Comparison of ENCODE assay signal across 23 cellular contexts in genomic region chr7:150719960-150720891, GRCh38. TPM values are rescaled to one million over a fixed set of nuclear protein-coding genes. Genes with fewer than 3 reads are reported as not detected.
DNase-seq lines count a peak whose midpoint lies in the region; ATAC-seq and TF ChIP-seq lines count a peak whose summit lies in the region.
"Had no signal": no experiment of that assay in that cellular context is flagged by ENCODE, and none has a peak within 500 bp of the region (broad histone marks: within the 10 kb centered on the region; RNA-seq: fewer than 3 reads in every experiment).

No MANE protein-coding gene starts in this region.

- H3K4me1 ChIP-seq in DND-41 (ENCODE audit: insufficient read depth, low read length) (peaks cover 58% of the 10 kb centered on the region), osteoblast (ENCODE audit: insufficient read depth, low read length) (no peaks in the 10 kb centered on the region)
- H3K4me1 ChIP-seq: suprapubic skin, vagina had no signal

- H3K9ac ChIP-seq in DND-41 (ENCODE audit: low read depth, low read length) = no peak overlapping the region

- no peak for DNase-seq in activated T-cell treated with anti-CD3 and anti-CD28 coated beads, Interleukin-2, amount 50 U/mL, for 24 hours
- DNase-seq in activated T-cell treated with anti-CD3 and anti-CD28 coated beads, Interleukin-2, amount 50 U/mL, for 1 hour = no peak
- DNase-seq in DND-41 (no peak), osteoblast (ENCODE audit: insufficient read length, low spot score, missing footprints) (peak; percentile 52), T-helper 9 cell (no peak), NCI-H1436 treated with DMSO at 0.1 percent for 48 hours (lab: John Stamatoyannopoulos, UW) (no peak)
- no peak for DNase-seq in activated naive CD8-positive, alpha-beta T cell treated with anti-CD3 and anti-CD28 coated beads, Interleukin-2, amount 10 ng/mL, durations not matched to agents 7 days and 5 days
- DNase-seq: activated CD4-positive, alpha-beta T cell treated with anti-CD3 and anti-CD28 coated beads for 1 hour; activated CD8-positive, alpha-beta memory T cell treated with anti-CD3 and anti-CD28 coated beads, Interleukin-2, amount 50 U/mL, for 48 hours; DMS53; foreskin fibroblast; kidney glomerular epithelial cell; naive B cell; NCI-H1436; NCI-H82; stimulated activated CD4-positive, alpha-beta T cell treated with anti-CD3 and anti-CD28 coated beads, Interleukin-2, amount 100 ng/mL, for 48 hours had no signal

- H4K20me1 ChIP-seq in DND-41 (ENCODE audit: insufficient read depth, low read length) = no peaks in the 10 kb centered on the region
- no peaks in the 10 kb centered on the region for H4K20me1 ChIP-seq in osteoblast (ENCODE audit: insufficient read depth, low read length)

- no peak overlapping the region for H2AFZ ChIP-seq in DND-41 (ENCODE audit: low read depth, low read length)
- no peak overlapping the region for H2AFZ ChIP-seq in osteoblast (ENCODE audit: low read length)

- peak overlapping the region; percentile 10; the same call in 1 of the 2 replicates for H3K4me2 ChIP-seq in DND-41 (ENCODE audit: insufficient read depth, low read length)
- no peak overlapping the region for H3K4me2 ChIP-seq in osteoblast (ENCODE audit: insufficient read depth, low read length)

- no peak for TF ChIP-seq CTCF in DND-41 (IDR thresholded peaks at IDR 0.05; ENCODE audit: borderline replicate concordance, extremely low read depth, low read length, poor library complexity, severe bottlenecking)
- no peak for TF ChIP-seq CTCF in osteoblast (IDR thresholded peaks at IDR 0.05; ENCODE audit: extremely low read depth, low read depth, low read length)

- peak overlapping the region; percentile 95 for H3K27ac Mint-ChIP-seq in activated T-cell treated with anti-CD3 and anti-CD28 coated beads, Interleukin-2, amount 50 U/mL, for 24 hours
- H3K27ac Mint-ChIP-seq in activated naive CD8-positive, alpha-beta T cell treated with anti-CD3 and anti-CD28 coated beads, Interleukin-2, amount 10 ng/mL, durations not matched to agents 7 days and 5 days = peak overlapping the region; percentile 78
- H3K27ac Mint-ChIP-seq: memory B cell, progenitor cell of endocrine pancreas had no signal

- no peaks in the 10 kb centered on the region for H3K27me3 ChIP-seq in DND-41 (ENCODE audit: insufficient read depth, low read length, poor library complexity)
- no peaks in the 10 kb centered on the region for H3K27me3 ChIP-seq in osteoblast (ENCODE audit: insufficient read depth, low read length)
- H3K27me3 ChIP-seq: suprapubic skin, vagina had no signal

- H3K36me3 ChIP-seq in DND-41 (ENCODE audit: insufficient read depth, low read length) (peaks cover 39% of the 10 kb centered on the region), osteoblast (ENCODE audit: insufficient read depth, low read length) (no peaks in the 10 kb centered on the region)
- H3K36me3 ChIP-seq: vagina had no signal

- no peaks in the 10 kb centered on the region for H3K27me3 Mint-ChIP-seq in activated T-cell treated with anti-CD3 and anti-CD28 coated beads, Interleukin-2, amount 50 U/mL, for 24 hours
- no peaks in the 10 kb centered on the region for H3K27me3 Mint-ChIP-seq in activated naive CD8-positive, alpha-beta T cell treated with anti-CD3 and anti-CD28 coated beads, Interleukin-2, amount 10 ng/mL, durations not matched to agents 7 days and 5 days
- H3K27me3 Mint-ChIP-seq: naive B cell had no signal

- H3K4me3 ChIP-seq in DND-41 (ENCODE audit: low read depth in 1 of 2, low read length in 2 of 2) (no peak overlapping the region), osteoblast (ENCODE audit: insufficient read depth, low read length) (no peak overlapping the region)
- H3K4me3 ChIP-seq: suprapubic skin, vagina had no signal

- H3K9me3 Mint-ChIP-seq in activated T-cell treated with anti-CD3 and anti-CD28 coated beads, Interleukin-2, amount 50 U/mL, for 24 hours = peaks cover 8% of the 10 kb centered on the region
- peaks cover 6% of the 10 kb centered on the region for H3K9me3 Mint-ChIP-seq in activated naive CD8-positive, alpha-beta T cell treated with anti-CD3 and anti-CD28 coated beads, Interleukin-2, amount 10 ng/mL, durations not matched to agents 7 days and 5 days
- H3K9me3 Mint-ChIP-seq: memory B cell, naive B cell had no signal

- no peak for ATAC-seq in DND-41 (ENCODE audit: insufficient read depth, low read depth)
- ATAC-seq in activated naive CD8-positive, alpha-beta T cell treated with anti-CD3 and anti-CD28 coated beads, Interleukin-2, amount 10 ng/mL, durations not matched to agents 7 days and 5 days (ENCODE audit: low read depth) = no peak
- ATAC-seq in activated CD4-positive, CD25-positive, alpha-beta regulatory T cell treated with anti-CD3 and anti-CD28 coated beads, Interleukin-2, amount 50 U/mL, for 24 hours = no peak
- ATAC-seq: HCT116 had no signal

- H3K79me2 ChIP-seq in DND-41 (ENCODE audit: insufficient read depth, low read length) = peaks cover 32% of the 10 kb centered on the region
- H3K79me2 ChIP-seq in osteoblast (ENCODE audit: insufficient read depth, low read length) = no peaks in the 10 kb centered on the region

- no peak overlapping the region for H3K4me3 Mint-ChIP-seq in activated T-cell treated with anti-CD3 and anti-CD28 coated beads, Interleukin-2, amount 50 U/mL, for 24 hours
- peak overlapping the region; percentile 84 for H3K4me3 Mint-ChIP-seq in activated naive CD8-positive, alpha-beta T cell treated with anti-CD3 and anti-CD28 coated beads, Interleukin-2, amount 10 ng/mL, durations not matched to agents 7 days and 5 days
- H3K4me3 Mint-ChIP-seq: memory B cell, naive B cell had no signal

- POLR2A ChIA-PET in activated naive CD8-positive, alpha-beta T cell treated with anti-CD3 and anti-CD28 coated beads, Interleukin-2, amount 10 ng/mL, durations not matched to agents 7 days and 5 days (lab: Charles Lee) = interaction anchor here (1.1 to 4.2 kb wide), 2 partner anchors 12 to 205 kb away, joined by 5 to 23 read pairs; partner anchors contain the start of gene GIMAP7

- H3K27ac ChIP-seq in DND-41 (ENCODE audit: low read length) = no peak overlapping the region
- H3K27ac ChIP-seq in osteoblast (ENCODE audit: low read depth, low read length) = no peak overlapping the region
- H3K27ac ChIP-seq: C4-2B, suprapubic skin, vagina had no signal

- H3K36me3 Mint-ChIP-seq in activated T-cell treated with anti-CD3 and anti-CD28 coated beads, Interleukin-2, amount 50 U/mL, for 24 hours (ENCODE audit: low read depth) = peaks cover 79% of the 10 kb centered on the region
- peaks cover 79% of the 10 kb centered on the region for H3K36me3 Mint-ChIP-seq in activated naive CD8-positive, alpha-beta T cell treated with anti-CD3 and anti-CD28 coated beads, Interleukin-2, amount 10 ng/mL, durations not matched to agents 7 days and 5 days

- H3K9me3 ChIP-seq in DND-41 (ENCODE audit: insufficient read depth, low read length, severe bottlenecking) (no peaks in the 10 kb centered on the region), osteoblast (ENCODE audit: low read depth, low read length) (no peaks in the 10 kb centered on the region)
- H3K9me3 ChIP-seq: suprapubic skin, vagina had no signal

- H3K4me1 Mint-ChIP-seq in activated T-cell treated with anti-CD3 and anti-CD28 coated beads, Interleukin-2, amount 50 U/mL, for 24 hours (ENCODE audit: low read depth) = peaks cover 90% of the 10 kb centered on the region
- peaks cover 58% of the 10 kb centered on the region for H3K4me1 Mint-ChIP-seq in activated naive CD8-positive, alpha-beta T cell treated with anti-CD3 and anti-CD28 coated beads, Interleukin-2, amount 10 ng/mL, durations not matched to agents 7 days and 5 days

RNA-seq across cellular contexts. Expression of gene GIMAP1, which starts 3.8 kb away (rescaled TPM):
- total RNA-seq in activated naive CD8-positive, alpha-beta T cell treated with anti-CD3 and anti-CD28 coated beads, Interleukin-2, amount 10 ng/mL, durations not matched to agents 7 days and 5 days = 10 to 100 TPM; 42.1 to 43.0 TPM
- total RNA-seq in osteoblast = not detected in 2 replicates
- total RNA-seq: progenitor cell of endocrine pancreas had no signal

RNA-seq across cellular contexts. Expression of gene GIMAP5, which starts 17.0 kb away (rescaled TPM):
- 100 to 1,000 TPM; 112 to 123 TPM for total RNA-seq in activated naive CD8-positive, alpha-beta T cell treated with anti-CD3 and anti-CD28 coated beads, Interleukin-2, amount 10 ng/mL, durations not matched to agents 7 days and 5 days
- total RNA-seq in osteoblast = not detected in 2 replicates
- total RNA-seq: progenitor cell of endocrine pancreas had no signal

RNA-seq across cellular contexts. Expression of gene GIMAP2, which starts 34.7 kb away (rescaled TPM):
- total RNA-seq in activated naive CD8-positive, alpha-beta T cell treated with anti-CD3 and anti-CD28 coated beads, Interleukin-2, amount 10 ng/mL, durations not matched to agents 7 days and 5 days = 100 to 1,000 TPM; 139 to 140 TPM
- 8.8 and 9.4 TPM in 2 replicates for total RNA-seq in osteoblast
- total RNA-seq: progenitor cell of endocrine pancreas had no signal

Comparison
In these comparisons a context has a peak if more than half of its experiments do, and no peak if none do; other contexts are left out.
1. RNA of gene GIMAP1, which starts 3.8 kb away (total RNA-seq): 42.1 to 43.0 TPM in activated naive CD8-positive, alpha-beta T cell treated with anti-CD3 and anti-CD28 coated beads, Interleukin-2, amount 10 ng/mL, durations not matched to agents 7 days and 5 days; not detected in osteoblast; every median in the first group is over 10 times any median in the second.
2. RNA of gene GIMAP5, which starts 17.0 kb away (total RNA-seq): 112 to 123 TPM in activated naive CD8-positive, alpha-beta T cell treated with anti-CD3 and anti-CD28 coated beads, Interleukin-2, amount 10 ng/mL, durations not matched to agents 7 days and 5 days; not detected in osteoblast; every median in the first group is over 100 times any median in the second.
3. RNA of gene GIMAP2, which starts 34.7 kb away (total RNA-seq): 139 to 140 TPM in activated naive CD8-positive, alpha-beta T cell treated with anti-CD3 and anti-CD28 coated beads, Interleukin-2, amount 10 ng/mL, durations not matched to agents 7 days and 5 days; 8.8 to 9.4 TPM in osteoblast; every median in the first group is over 10 times any median in the second.